11 cellular contexts compared by ENCODE assay signal in genomic region chr9:124342402-124342945, GRCh38.
DNase-seq lines count a peak whose midpoint lies in the region; TF ChIP-seq lines count a peak whose summit lies in the region.
"Had no signal": no experiment of that assay in that cellular context is flagged by ENCODE, and none has a peak within 500 bp of the region (broad histone marks: within the 10 kb centered on the region; RNA-seq: fewer than 3 reads in every experiment).

No MANE protein-coding gene starts in this region.

- no peak overlapping the region for H3K4me2 ChIP-seq in mesenchymal stem cell (ENCODE audit: low read length, poor library complexity, severe bottlenecking)

- H3K23ac ChIP-seq in mesenchymal stem cell (ENCODE audit: low read length in 2 of 2), result no peak overlapping the region

- H3K4me1 ChIP-seq in mesenchymal stem cell (ENCODE audit: control insufficient read depth, insufficient read depth, low read depth, low read length) (peaks cover 56% of the 10 kb centered on the region), transverse colon (peaks cover 4 to 13% (median 8%) of the 10 kb centered on the region in 4 donors)

- H3K27me3 ChIP-seq in mesenchymal stem cell (ENCODE audit: control insufficient read depth in 1 of 2, insufficient read depth in 1 of 2, low read length in 2 of 2), result no peaks in the 10 kb centered on the region
- no peaks in the 10 kb centered on the region for H3K27me3 ChIP-seq in transverse colon

- H3K9me3 ChIP-seq in mesenchymal stem cell (ENCODE audit: control insufficient read depth, low read length) (peaks cover 8% of the 10 kb centered on the region), transverse colon (no peaks in the 10 kb centered on the region)

- TF ChIP-seq CTCF in coronary artery (IDR thresholded peaks at IDR 0.05), result no peak
- no peak for TF ChIP-seq CTCF in transverse colon (IDR thresholded peaks at IDR 0.05)

- intact Hi-C loops in transverse colon (cut with DNase I; ENCODE audit: low total_unique reads), result loop anchor here (1.0 kb wide), 1 partner anchor 34 kb away; no protein-coding TSS in a partner anchor

- no peak overlapping the region for H2AFZ ChIP-seq in mesenchymal stem cell (ENCODE audit: low read depth, low read length)

- H2AK5ac ChIP-seq in mesenchymal stem cell (ENCODE audit: low read length, severe bottlenecking), result peak overlapping the region; percentile 85

- H3K9ac ChIP-seq in mesenchymal stem cell (ENCODE audit: low read length), result peak overlapping the region; percentile 68

- WGBS in mesenchymal stem cell, result 87% methylated on average over 12 of the region's 12 CpGs
- 74% methylated on average over 10 of the region's 12 CpGs; no CpG with 5 or more reads in 1 of the 2 donors for WGBS in transverse colon (ENCODE audit: low coverage in 1 of 2), 2 donors

- peak overlapping the region in 1 of 2 experiments; percentile 25 for H3K4ac ChIP-seq in mesenchymal stem cell (ENCODE audit: low read depth in 1 of 2, low read length in 2 of 2)

- peak overlapping the region; percentile 82 for H4K8ac ChIP-seq in mesenchymal stem cell (ENCODE audit: low read length)

- no peak for TF ChIP-seq EP300 in transverse colon (IDR thresholded peaks at IDR 0.05; ENCODE audit: low read depth)

- H3K4me3 ChIP-seq in coronary artery (peak overlapping the region; percentile 60), mesenchymal stem cell (ENCODE audit: insufficient read depth in 1 of 2, low read depth in 1 of 2, low read length in 2 of 2) (peak overlapping the region in 1 of 2 experiments; percentile 7), transverse colon (no peak overlapping the region)

- H3K27ac ChIP-seq in coronary artery (peak overlapping the region; percentile 62 to 84), mesenchymal stem cell (ENCODE audit: low read length, poor library complexity, severe bottlenecking) (peak overlapping the region; percentile 94), transverse colon (peak overlapping the region; percentile 29 to 72 (median 57))
- H3K27ac ChIP-seq: 22Rv1 had no signal

- no peak overlapping the region for H2BK120ac ChIP-seq in mesenchymal stem cell (ENCODE audit: low read depth, low read length)

- H2BK5ac ChIP-seq in mesenchymal stem cell (ENCODE audit: low read depth, low read length, poor library complexity, severe bottlenecking), result peak overlapping the region; percentile 31

- H3K79me1 ChIP-seq in mesenchymal stem cell (replicated peaks; ENCODE audit: low read length, poor library complexity, severe bottlenecking), result peaks cover 49% of the 10 kb centered on the region

- DNase-seq in NCI-H1694 treated with DMSO at 0.1 percent for 48 hours (lab: John Stamatoyannopoulos, UW) (peak; percentile 5), NCI-H1694 (lab: John Stamatoyannopoulos, UW) (no peak), coronary artery (ENCODE audit: low spot score) (no peak), mesenchymal stem cell (peak; percentile 73), transverse colon (no peak), T1000 (lab: John Stamatoyannopoulos, UW) (no peak), NCI-H446 treated with DMSO at 0.1 percent for 48 hours (lab: John Stamatoyannopoulos, UW) (no peak), mucosa of gallbladder (ENCODE audit: low spot score) (no peak)
- DNase-seq: immature natural killer cell, NCI-H1930 had no signal

- no peak overlapping the region for H2BK15ac ChIP-seq in mesenchymal stem cell (ENCODE audit: low read depth, poor library complexity, severe bottlenecking)

- in situ Hi-C loops in transverse colon (cut with MboI; ENCODE audit: low pct_ligation_motif_present in 1 of 4, low pct_unique_long_range_greater_than_20kb in 1 of 4, low sequenced_read_pairs in 3 of 4), result no loop called here

- H3K18ac ChIP-seq in mesenchymal stem cell (ENCODE audit: low read depth in 1 of 2, low read length in 2 of 2), result peak overlapping the region; percentile 41 to 79

- H2BK12ac ChIP-seq in mesenchymal stem cell (ENCODE audit: low read length in 2 of 2), result peak overlapping the region in 1 of 2 experiments; percentile 6

- peak overlapping the region in 1 of 2 experiments; percentile 60 for H3K14ac ChIP-seq in mesenchymal stem cell (ENCODE audit: low read length in 2 of 2)

- H4K91ac ChIP-seq in mesenchymal stem cell (ENCODE audit: low read length), result peak overlapping the region; percentile 41

- H3K36me3 ChIP-seq in mesenchymal stem cell (ENCODE audit: control insufficient read depth in 1 of 2, insufficient read depth in 2 of 2, low read depth in 1 of 2, low read length in 2 of 2) (peaks cover 82 to 93% of the 10 kb centered on the region in 2 experiments), transverse colon (peaks cover 0 to 16% (median 3%) of the 10 kb centered on the region in 4 donors)

- no peak for TF ChIP-seq POLR2A in transverse colon (IDR thresholded peaks at IDR 0.05)

Comparison
In these comparisons a context has a peak if more than half of its experiments do, and no peak if none do; other contexts are left out.
1. DNase-seq: peak in NCI-H1694 treated with DMSO at 0.1 percent for 48 hours (single experiment) and mesenchymal stem cell (single experiment); none in NCI-H1694 (single experiment), coronary artery (single experiment), transverse colon (single experiment), T1000 (single experiment), NCI-H446 treated with DMSO at 0.1 percent for 48 hours (single experiment) and mucosa of gallbladder (single experiment).
2. Peak in every context shown above with its lines, with median percentiles within 50 percentile points of each other: H3K27ac ChIP-seq.